In genomic region chrX:17655232-17656034, GRCh38 we compare ENCODE assay signal across 9 cellular contexts.
A peak's percentile ranks its signal among the peaks of the same experiment; 100 is the strongest.
DNase-seq lines count a peak whose midpoint lies in the region; ATAC-seq and TF ChIP-seq lines count a peak whose summit lies in the region.
"Had no signal": no experiment of that assay in that cellular context is flagged by ENCODE, and none has a peak within 500 bp of the region (broad histone marks: within the 10 kb centered on the region; RNA-seq: fewer than 3 reads in every experiment).

No MANE protein-coding gene starts in this region.

- H2AFZ ChIP-seq in trophoblast cell (ENCODE audit: insufficient read depth, low read length, poor library complexity): no peak overlapping the region
- no peak overlapping the region for H2AFZ ChIP-seq in PC-9

- H4K20me1 ChIP-seq in PC-9 (ENCODE audit: insufficient read depth): no peaks in the 10 kb centered on the region

- no peak for ATAC-seq in CD8-positive, alpha-beta T cell
- ATAC-seq in activated CD8-positive, alpha-beta memory T cell treated with anti-CD3 and anti-CD28 coated beads, Interleukin-2, amount 10 ng/mL, durations not matched to agents 7 days and 5 days: peak; percentile 45
- ATAC-seq in gastroesophageal sphincter: peak; percentile 13
- no peak for ATAC-seq in GM21367 (IDR thresholded peaks at IDR 0.05; ENCODE audit: unreplicated experiment)

- no peak overlapping the region for H3K14ac ChIP-seq in trophoblast cell (ENCODE audit: low read length)

- DNase-seq in CD8-positive, alpha-beta T cell: no peak
- DNase-seq in activated CD8-positive, alpha-beta memory T cell treated with anti-CD3 and anti-CD28 coated beads, Interleukin-2, amount 10 ng/mL, durations not matched to agents 7 days and 5 days: no peak
- DNase-seq in trophoblast cell (peak in 1 of 2 donors; percentile 3), foreskin melanocyte (no peak), PC-9 (no peak), SKM-1 (lab: John Stamatoyannopoulos, UW; ENCODE audit: unreplicated experiment) (no peak)

- H3K23ac ChIP-seq in trophoblast cell (ENCODE audit: low read length): no peak overlapping the region

- H3K27ac Mint-ChIP-seq in CD8-positive, alpha-beta T cell: no peak overlapping the region
- H3K27ac Mint-ChIP-seq in activated CD8-positive, alpha-beta memory T cell treated with anti-CD3 and anti-CD28 coated beads, Interleukin-2, amount 10 ng/mL, durations not matched to agents 7 days and 5 days: peak overlapping the region; percentile 51

- peak overlapping the region; percentile 58 for H3K4me2 ChIP-seq in trophoblast cell (ENCODE audit: low read length)
- no peak overlapping the region for H3K4me2 ChIP-seq in PC-9

- no peak overlapping the region for H2AK5ac ChIP-seq in trophoblast cell (ENCODE audit: low read length)

- no peaks in the 10 kb centered on the region for H3K36me3 ChIP-seq in CD8-positive, alpha-beta T cell (ENCODE audit: insufficient read depth, low read length)
- H3K36me3 ChIP-seq in gastroesophageal sphincter (no peaks in the 10 kb centered on the region), trophoblast cell (ENCODE audit: control insufficient read depth in 1 of 2, insufficient read depth in 2 of 2, low read length in 2 of 2) (no peaks in the 10 kb centered on the region), PC-9 (ENCODE audit: low read depth) (no peaks in the 10 kb centered on the region)
- H3K36me3 ChIP-seq: prostate gland had no signal

- no peak overlapping the region for H2BK12ac ChIP-seq in trophoblast cell (ENCODE audit: low read length)

- TF ChIP-seq POLR2A in gastroesophageal sphincter (IDR thresholded peaks at IDR 0.05): no peak

- POLR2A ChIA-PET in CD8-positive, alpha-beta T cell (lab: Charles Lee): no interaction called here
- POLR2A ChIA-PET in PC-9 (lab: Charles Lee; ENCODE audit: unreplicated experiment): no interaction called here

- no peak for TF ChIP-seq CTCF in CD8-positive, alpha-beta T cell (IDR thresholded peaks at IDR 0.05)
- TF ChIP-seq CTCF in gastroesophageal sphincter (IDR thresholded peaks at IDR 0.05) (no peak), PC-9 (conservative IDR thresholded peaks at IDR 0.05) (no peak)

- H3K4me3 Mint-ChIP-seq in CD8-positive, alpha-beta T cell: peak overlapping the region; percentile 85
- peak overlapping the region; percentile 69 for H3K4me3 Mint-ChIP-seq in activated CD8-positive, alpha-beta memory T cell treated with anti-CD3 and anti-CD28 coated beads, Interleukin-2, amount 10 ng/mL, durations not matched to agents 7 days and 5 days

- no peaks in the 10 kb centered on the region for H3K79me1 ChIP-seq in trophoblast cell (ENCODE audit: low read length)

- H3K27me3 ChIP-seq in CD8-positive, alpha-beta T cell (ENCODE audit: insufficient read depth, low read length): no peaks in the 10 kb centered on the region
- H3K27me3 ChIP-seq in gastroesophageal sphincter (peaks cover 4% of the 10 kb centered on the region), trophoblast cell (ENCODE audit: insufficient read depth, low read length) (peaks cover 22% of the 10 kb centered on the region), PC-9 (ENCODE audit: insufficient read depth, low read depth) (no peaks in the 10 kb centered on the region)

- H3K27me3 Mint-ChIP-seq in CD8-positive, alpha-beta T cell (ENCODE audit: low read depth): peaks cover 2% of the 10 kb centered on the region
- H3K27me3 Mint-ChIP-seq in activated CD8-positive, alpha-beta memory T cell treated with anti-CD3 and anti-CD28 coated beads, Interleukin-2, amount 10 ng/mL, durations not matched to agents 7 days and 5 days: peaks cover 10% of the 10 kb centered on the region

- H3K18ac ChIP-seq in trophoblast cell (ENCODE audit: low read length): no peak overlapping the region

- H3K9me3 ChIP-seq in CD8-positive, alpha-beta T cell (ENCODE audit: low read length): no peaks in the 10 kb centered on the region
- H3K9me3 ChIP-seq in gastroesophageal sphincter (no peaks in the 10 kb centered on the region), trophoblast cell (ENCODE audit: insufficient read depth, low read depth, low read length) (no peaks in the 10 kb centered on the region), PC-9 (ENCODE audit: insufficient read depth, low read depth) (no peaks in the 10 kb centered on the region)
- H3K9me3 ChIP-seq: prostate gland had no signal

- no TSS peak for BruUV-seq in PC-9 (replicated peaks; lab: Mats Ljungman, UMichigan)

- H4K12ac ChIP-seq in trophoblast cell (ENCODE audit: low read depth, low read length): no peak overlapping the region

- H3K36me3 Mint-ChIP-seq in CD8-positive, alpha-beta T cell: no peaks in the 10 kb centered on the region
- H3K36me3 Mint-ChIP-seq in activated CD8-positive, alpha-beta memory T cell treated with anti-CD3 and anti-CD28 coated beads, Interleukin-2, amount 10 ng/mL, durations not matched to agents 7 days and 5 days: peaks cover 2% of the 10 kb centered on the region

- WGBS in gastroesophageal sphincter (ENCODE audit: low coverage in 1 of 2), 2 donors: no CpG with 5 or more reads among the region's 48 CpGs
- no CpG with 5 or more reads among the region's 48 CpGs for WGBS in trophoblast cell (ENCODE audit: extremely low coverage, insufficient coverage, insufficient read length)

- no peak overlapping the region for H3K9ac ChIP-seq in trophoblast cell (ENCODE audit: low read length)

- H3K9me2 ChIP-seq in PC-9 (ENCODE audit: insufficient read depth): no peaks in the 10 kb centered on the region

- no peak overlapping the region for H3K27ac ChIP-seq in CD8-positive, alpha-beta T cell (ENCODE audit: low read depth, low read length)
- H3K27ac ChIP-seq in gastroesophageal sphincter (no peak overlapping the region), trophoblast cell (ENCODE audit: low read depth, low read length) (no peak overlapping the region), PC-9 (no peak overlapping the region)
- H3K27ac ChIP-seq: prostate gland had no signal

- H2BK120ac ChIP-seq in trophoblast cell (ENCODE audit: insufficient read depth, low read length, poor library complexity): no peak overlapping the region

- no peak overlapping the region for H2BK5ac ChIP-seq in trophoblast cell (ENCODE audit: low read depth, low read length, poor library complexity)

- H3K9me3 Mint-ChIP-seq in CD8-positive, alpha-beta T cell: no peaks in the 10 kb centered on the region
- H3K9me3 Mint-ChIP-seq in activated CD8-positive, alpha-beta memory T cell treated with anti-CD3 and anti-CD28 coated beads, Interleukin-2, amount 10 ng/mL, durations not matched to agents 7 days and 5 days (ENCODE audit: low read depth): no peaks in the 10 kb centered on the region

- no peaks in the 10 kb centered on the region for H3F3A ChIP-seq in PC-9 (ENCODE audit: insufficient read depth, low read depth)

- no peak overlapping the region for H3K4ac ChIP-seq in trophoblast cell (ENCODE audit: low read depth, low read length)

- no peaks in the 10 kb centered on the region for H3K79me2 ChIP-seq in trophoblast cell (ENCODE audit: control insufficient read depth, insufficient read depth, low read length, poor library complexity)
- no peaks in the 10 kb centered on the region for H3K79me2 ChIP-seq in PC-9 (ENCODE audit: low read depth)

- H3K4me1 Mint-ChIP-seq in CD8-positive, alpha-beta T cell (ENCODE audit: low read depth): peaks cover 24% of the 10 kb centered on the region
- peaks cover 21% of the 10 kb centered on the region for H3K4me1 Mint-ChIP-seq in activated CD8-positive, alpha-beta memory T cell treated with anti-CD3 and anti-CD28 coated beads, Interleukin-2, amount 10 ng/mL, durations not matched to agents 7 days and 5 days

- intact Hi-C loops in CD8-positive, alpha-beta T cell (cut with DNase I, micrococcal nuclease): no loop called here
- intact Hi-C loops in PC-9 (cut with micrococcal nuclease; ENCODE audit: unreplicated experiment): no loop called here

- no peak for TF ChIP-seq EP300 in gastroesophageal sphincter (IDR thresholded peaks at IDR 0.05)

- CTCF ChIA-PET in CD8-positive, alpha-beta T cell (lab: Charles Lee): no interaction called here
- CTCF ChIA-PET in activated CD8-positive, alpha-beta memory T cell treated with anti-CD3 and anti-CD28 coated beads, Interleukin-2, amount 10 ng/mL, durations not matched to agents 7 days and 5 days (lab: Charles Lee): interaction anchor here (0.8 to 1.0 kb wide), 2 partner anchors 14 to 34 kb away, joined by 3 read pairs; no protein-coding TSS in a partner anchor
- CTCF ChIA-PET in PC-9 (lab: Charles Lee): no interaction called here

- no peak overlapping the region for H4K91ac ChIP-seq in trophoblast cell (ENCODE audit: low read depth, low read length)

- no peak overlapping the region for H4K8ac ChIP-seq in trophoblast cell (ENCODE audit: low read depth, low read length)

- peak overlapping the region; percentile 50 for H3K4me3 ChIP-seq in CD8-positive, alpha-beta T cell (ENCODE audit: low read depth, low read length)
- H3K4me3 ChIP-seq in gastroesophageal sphincter (peak overlapping the region in 1 of 2 donors; percentile 39), trophoblast cell (ENCODE audit: low read depth, low read length) (no peak overlapping the region), PC-9 (no peak overlapping the region)
- H3K4me3 ChIP-seq: prostate gland had no signal

- H3K4me1 ChIP-seq in CD8-positive, alpha-beta T cell (ENCODE audit: insufficient read depth, low read length): peaks cover 22% of the 10 kb centered on the region
- H3K4me1 ChIP-seq in gastroesophageal sphincter (peaks cover 0 to 21% (median 0%) of the 10 kb centered on the region in 3 donors), trophoblast cell (ENCODE audit: control insufficient read depth in 1 of 2, insufficient read depth in 2 of 2, low read length in 2 of 2) (peaks cover 0 to 2% of the 10 kb centered on the region in 2 experiments), PC-9 (replicated peaks; ENCODE audit: insufficient read depth) (no peaks in the 10 kb centered on the region)
- H3K4me1 ChIP-seq: prostate gland had no signal

Comparison
In these comparisons a context has a peak if more than half of its experiments do, and no peak if none do; other contexts are left out.
1. ATAC-seq: peak in activated CD8-positive, alpha-beta memory T cell treated with anti-CD3 and anti-CD28 coated beads, Interleukin-2, amount 10 ng/mL, durations not matched to agents 7 days and 5 days (single experiment) and gastroesophageal sphincter (single experiment); none in CD8-positive, alpha-beta T cell (single experiment) and GM21367 (single experiment).